In genomic region chr6:105593805-105594231, GRCh38 we compare ENCODE assay signal across 17 cellular contexts.
DNase-seq lines count a peak whose midpoint lies in the region; ATAC-seq, FAIRE-seq and TF ChIP-seq lines count a peak whose summit lies in the region.
"Had no signal": no experiment of that assay in that cellular context is flagged by ENCODE, and none has a peak within 500 bp of the region (broad histone marks: within the 10 kb centered on the region; RNA-seq: fewer than 3 reads in every experiment).

No MANE protein-coding gene starts in this region.

- no peaks in the 10 kb centered on the region for H3K9me1 ChIP-seq in keratinocyte (ENCODE audit: control insufficient read depth, extremely low read depth, insufficient read depth, low read length)

- no peak overlapping the region for H2AFZ ChIP-seq in keratinocyte (ENCODE audit: control insufficient read depth, low read length)

- TF ChIP-seq POLR2A in heart left ventricle (IDR thresholded peaks at IDR 0.05) (no peak), esophagus squamous epithelium (IDR thresholded peaks at IDR 0.05) (no peak)

- H3K9me3 ChIP-seq in heart left ventricle (no peaks in the 10 kb centered on the region), keratinocyte (ENCODE audit: control insufficient read depth, low read depth, low read length) (no peaks in the 10 kb centered on the region), esophagus squamous epithelium (no peaks in the 10 kb centered on the region)
- H3K9me3 ChIP-seq: left ventricle myocardium inferior, neutrophil, SJCRH30 had no signal

- dilution Hi-C loops in keratinocyte (cut with MboI; ENCODE audit: extremely low pct_ligation_motif_present, low sequenced_read_pairs) = no loop called here

- H3K4me1 ChIP-seq in heart left ventricle (peaks cover 0 to 47% (median 12%) of the 10 kb centered on the region in 12 donors), keratinocyte (ENCODE audit: control insufficient read depth, extremely low read depth, insufficient read depth, low read length) (peaks cover 80% of the 10 kb centered on the region), esophagus squamous epithelium (peaks cover 6 to 54% (median 34%) of the 10 kb centered on the region in 3 donors)
- H3K4me1 ChIP-seq: SJCRH30 had no signal

- H3K79me2 ChIP-seq in keratinocyte (ENCODE audit: control insufficient read depth, insufficient read depth, low read length) = no peaks in the 10 kb centered on the region

- no peak overlapping the region for H3K4me3 Mint-ChIP-seq in effector memory CD8-positive, alpha-beta T cell

- H3K27me3 ChIP-seq in heart left ventricle (no peaks in the 10 kb centered on the region), keratinocyte (ENCODE audit: control insufficient read depth, extremely low read depth, insufficient read depth, low read length) (no peaks in the 10 kb centered on the region), esophagus squamous epithelium (no peaks in the 10 kb centered on the region)
- H3K27me3 ChIP-seq: neutrophil, SJCRH30 had no signal

- H3K9me3 Mint-ChIP-seq in effector memory CD8-positive, alpha-beta T cell = no peaks in the 10 kb centered on the region

- no peaks in the 10 kb centered on the region for H4K20me1 ChIP-seq in keratinocyte (ENCODE audit: control insufficient read depth, extremely low read depth, insufficient read depth, low read length)

- peak overlapping the region; percentile 20 for H3K4me2 ChIP-seq in keratinocyte (ENCODE audit: control insufficient read depth, extremely low read depth, insufficient read depth, low read depth, low read length)

- FAIRE-seq in keratinocyte (lab: Jason Lieb, UNC) = peak; percentile 58
- FAIRE-seq: H1, urothelium cell line had no signal

- peak; percentile 54 for ATAC-seq in left ventricle myocardium superior
- ATAC-seq in heart left ventricle = no peak
- ATAC-seq in effector memory CD8-positive, alpha-beta T cell (replicated peaks) = no peak

- no peaks in the 10 kb centered on the region for H3K27me3 Mint-ChIP-seq in effector memory CD8-positive, alpha-beta T cell

- H3K27ac ChIP-seq in heart left ventricle = peak overlapping the region in 1 of 12 donors; percentile 34
- peak overlapping the region; percentile 74 for H3K27ac ChIP-seq in keratinocyte (ENCODE audit: control insufficient read depth, insufficient read depth, low read length)
- no peak overlapping the region for H3K27ac ChIP-seq in coronary artery
- H3K27ac ChIP-seq in esophagus squamous epithelium = peak overlapping the region in 2 of 4 donors; percentile 6 to 19
- H3K27ac ChIP-seq: left ventricle myocardium inferior, neutrophil, SJCRH30 had no signal

- peak overlapping the region; percentile 63 for H3K9ac ChIP-seq in keratinocyte (ENCODE audit: control insufficient read depth, extremely low read depth, insufficient read depth, low read length)

- intact Hi-C loops in left ventricle myocardium superior (cut with micrococcal nuclease) (no loop called here), heart left ventricle (cut with DNase I) (no loop called here), esophagus squamous epithelium (cut with DNase I) (no loop called here)

- DNase-seq in left ventricle myocardium superior (no peak), heart left ventricle (no peak), astrocyte of the hippocampus (ENCODE audit: low read depth, low spot score) (peak; percentile 61), keratinocyte (ENCODE audit: low read depth, low spot score) (no peak), coronary artery (ENCODE audit: low spot score) (no peak), esophagus squamous epithelium (lab: John Stamatoyannopoulos, UW) (no peak), NCI-H748 treated with DMSO at 0.1 percent for 48 hours (lab: John Stamatoyannopoulos, UW) (no peak)
- DNase-seq in effector memory CD8-positive, alpha-beta T cell = no peak
- DNase-seq: activated CD8-positive, alpha-beta memory T cell treated with anti-CD3 and anti-CD28 coated beads, Interleukin-2, amount 50 U/mL, for 48 hours; DMS153; left ventricle myocardium inferior; NCI-H510A; SJCRH30; stimulated activated CD4-positive, alpha-beta T cell treated with anti-CD3 and anti-CD28 coated beads, Interleukin-15, amount 100 ng/mL, for 24 hours had no signal

- H3K4me3 ChIP-seq in heart left ventricle = no peak overlapping the region
- no peak overlapping the region for H3K4me3 ChIP-seq in keratinocyte (ENCODE audit: control insufficient read depth in 2 of 3, extremely low read depth in 1 of 3, insufficient read depth in 2 of 3, low read depth in 1 of 3, low read length in 3 of 3)
- H3K4me3 ChIP-seq in coronary artery = no peak overlapping the region
- no peak overlapping the region for H3K4me3 ChIP-seq in esophagus squamous epithelium
- H3K4me3 ChIP-seq: left ventricle myocardium inferior, SJCRH30 had no signal

- H3K36me3 ChIP-seq in heart left ventricle = no peaks in the 10 kb centered on the region
- no peaks in the 10 kb centered on the region for H3K36me3 ChIP-seq in keratinocyte (ENCODE audit: control insufficient read depth in 2 of 2, extremely low read depth in 1 of 2, insufficient read depth in 2 of 2, low read length in 2 of 2)
- no peaks in the 10 kb centered on the region for H3K36me3 ChIP-seq in esophagus squamous epithelium
- H3K36me3 ChIP-seq: left ventricle myocardium inferior, neutrophil, SJCRH30 had no signal

- peaks cover 12 to 25% of the 10 kb centered on the region in 2 donors for H3K4me1 Mint-ChIP-seq in effector memory CD8-positive, alpha-beta T cell (ENCODE audit: low read depth in 2 of 2)

- H3K36me3 Mint-ChIP-seq in effector memory CD8-positive, alpha-beta T cell (ENCODE audit: insufficient read depth) = no peaks in the 10 kb centered on the region

- WGBS in heart left ventricle, 4 donors = 39 to 62% (median 50%) methylated on average over 3 of the region's 3 CpGs
- 16 to 47% methylated on average over 3 of the region's 3 CpGs for WGBS in esophagus squamous epithelium, 2 donors

- no peak overlapping the region for H3K27ac Mint-ChIP-seq in effector memory CD8-positive, alpha-beta T cell

- TF ChIP-seq CTCF in heart left ventricle (IDR thresholded peaks at IDR 0.05) (no peak), keratinocyte (optimal IDR thresholded peaks at IDR 0.05 in 1 of 3, IDR thresholded peaks at IDR 0.05 in 1 of 3, conservative IDR thresholded peaks at IDR 0.05 in 1 of 3; ENCODE audit: extremely low read depth in 1 of 3, insufficient read depth in 2 of 3, low read length in 3 of 3) (no peak), coronary artery (IDR thresholded peaks at IDR 0.05) (no peak), esophagus squamous epithelium (IDR thresholded peaks at IDR 0.05) (no peak)
